11 cellular contexts compared by ENCODE assay signal in genomic region chr19:49378501-49378900, GRCh38. TPM values are rescaled to one million over a fixed set of nuclear protein-coding genes. Genes with fewer than 3 reads are reported as not detected.
"Had no signal": no experiment of that assay in that cellular context is flagged by ENCODE, and none has a peak within 500 bp of the region (broad histone marks: within the 10 kb centered on the region; RNA-seq: fewer than 3 reads in every experiment).

No MANE protein-coding gene starts in this region.

- H3K36me3 ChIP-seq: HAP-1 had no signal

- H3K27ac ChIP-seq: GM23248 had no signal

- ATAC-seq: HCT116 had no signal

- H3K9ac ChIP-seq: GM23248 had no signal

- H2AFZ ChIP-seq: GM23248 had no signal

- H3K27ac Mint-ChIP-seq: HFFc6 had no signal

- FAIRE-seq: HTR-8/SVneo had no signal

- H3K4me1 ChIP-seq: HAP-1 had no signal

- H3K4me3 ChIP-seq: GM23248, HAP-1 had no signal

- DNase-seq: GM23248, GOT3, H7, HFFc6, IMR-90, KBM-7 had no signal

- H3K4me3 Mint-ChIP-seq: HFFc6 had no signal

RNA-seq across cellular contexts. Expression of gene KASH5, which starts 9.5 kb away (rescaled TPM):
- total RNA-seq: GM23248, H4, HFFc6, HT-29, IMR-90 had no signal
- polyA plus RNA-seq: GM23248, IMR-90 had no signal

RNA-seq across cellular contexts. Expression of gene DKKL1, which starts 14.8 kb away (rescaled TPM):
- total RNA-seq: GM23248, HFFc6, IMR-90 had no signal
- polyA plus RNA-seq: GM23248 had no signal

RNA-seq across cellular contexts. Expression of gene CD37, which starts 43.3 kb away (rescaled TPM):
- total RNA-seq: GM23248, H4, H7, HFFc6, HT-29, IMR-90 had no signal
- polyA plus RNA-seq: IMR-90 had no signal

RNA-seq across cellular contexts. Expression of gene PTH2, which starts 44.7 kb away (rescaled TPM):
- total RNA-seq: GM23248, H4, H7, HFFc6, HT-29, IMR-90 had no signal
- polyA plus RNA-seq: GM23248, IMR-90 had no signal
